Comparison of ENCODE assay signal across 14 cellular contexts in the genomic region with DNA sequence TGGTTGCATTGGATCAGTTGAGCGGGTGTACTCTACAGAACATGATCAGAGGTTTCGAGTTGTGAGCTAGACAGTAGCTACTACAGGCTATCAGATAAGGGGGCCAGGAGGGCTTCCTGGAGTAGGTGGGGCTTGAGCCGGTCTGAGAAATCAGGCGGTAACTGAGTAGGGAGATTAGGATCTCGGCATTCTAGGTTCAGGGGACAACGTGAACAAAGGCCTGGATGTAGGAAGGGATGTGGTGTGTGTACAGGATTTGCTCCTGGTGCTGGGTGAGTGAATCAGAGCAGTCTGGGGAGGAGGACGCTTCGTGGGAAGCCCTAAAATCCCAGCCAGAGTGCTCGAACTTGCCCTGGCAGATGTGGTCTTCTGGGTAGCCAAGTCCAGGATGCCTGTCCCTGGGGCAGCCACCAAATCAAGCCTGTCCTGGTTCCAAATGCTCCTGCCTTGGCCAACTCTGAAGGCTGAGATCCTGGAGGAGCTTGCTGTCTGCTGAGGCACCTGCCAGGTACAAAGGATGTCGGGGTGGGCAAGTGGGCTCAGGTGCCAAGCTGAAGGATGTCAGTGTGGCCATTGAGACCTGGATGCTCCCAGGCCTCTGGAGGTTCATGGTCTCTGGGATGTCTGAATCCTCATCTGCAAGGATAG. TPM values are rescaled to one million over a fixed set of nuclear protein-coding genes. Genes with fewer than 3 reads are reported as not detected.
DNase-seq lines count a peak whose midpoint lies in the region; ATAC-seq and TF ChIP-seq lines count a peak whose summit lies in the region.
"Had no signal": no experiment of that assay in that cellular context is flagged by ENCODE, and none has a peak within 500 bp of the region (broad histone marks: within the 10 kb centered on the region; RNA-seq: fewer than 3 reads in every experiment).

No MANE protein-coding gene starts in this region.

- no peak overlapping the region for H4K8ac ChIP-seq in mesendoderm (ENCODE audit: low read depth, low read length)

- peak overlapping the region; percentile 60 for H3K4me3 Mint-ChIP-seq in activated T-helper 17 cell treated with anti-CD3 and anti-CD28 coated beads, Interleukin-2, amount 50 U/mL, for 72 hours
- H3K4me3 Mint-ChIP-seq in chondrocyte (ENCODE audit: unreplicated experiment): no peak overlapping the region

- no peak overlapping the region for H3K4me3 ChIP-seq in BLaER1 treated with 17β-estradiol and CSF1 and Interleukin-3, amounts not matched to agents 10 nM and 100 nM
- no peak overlapping the region for H3K4me3 ChIP-seq in HEK293 (ENCODE audit: low read depth, low read length)
- H3K4me3 ChIP-seq in mesendoderm (ENCODE audit: low read length): no peak overlapping the region
- H3K4me3 ChIP-seq in ascending aorta: peak overlapping the region in 1 of 2 donors; percentile 47
- H3K4me3 ChIP-seq: mucosa of descending colon had no signal

- no peak overlapping the region for H2BK120ac ChIP-seq in mesendoderm (ENCODE audit: low read depth, low read length)

- H3K27me3 Mint-ChIP-seq in activated T-helper 17 cell treated with anti-CD3 and anti-CD28 coated beads, Interleukin-2, amount 50 U/mL, for 72 hours: peaks cover 40% of the 10 kb centered on the region
- H3K27me3 Mint-ChIP-seq in chondrocyte (ENCODE audit: low read depth): no peaks in the 10 kb centered on the region

- H3K9ac ChIP-seq in BLaER1 treated with 17β-estradiol and CSF1 and Interleukin-3, amounts not matched to agents 10 nM and 100 nM: peak overlapping the region in 1 of 11 experiments; percentile 41; a peak in 1 of 22 replicates
- no peak overlapping the region for H3K9ac ChIP-seq in mesendoderm (ENCODE audit: low read length)

- peaks cover 23 to 39% (median 28%) of the 10 kb centered on the region in 11 experiments for H3K27me3 ChIP-seq in BLaER1 treated with 17β-estradiol and CSF1 and Interleukin-3, amounts not matched to agents 10 nM and 100 nM
- H3K27me3 ChIP-seq in mesendoderm (ENCODE audit: insufficient read depth, low read length, poor library complexity) (no peaks in the 10 kb centered on the region), ascending aorta (no peaks in the 10 kb centered on the region)
- H3K27me3 ChIP-seq: sigmoid colon had no signal

- H3K4me1 Mint-ChIP-seq in activated T-helper 17 cell treated with anti-CD3 and anti-CD28 coated beads, Interleukin-2, amount 50 U/mL, for 72 hours: peaks cover 6% of the 10 kb centered on the region
- peaks cover 55% of the 10 kb centered on the region for H3K4me1 Mint-ChIP-seq in chondrocyte (ENCODE audit: low read depth)

- no peak overlapping the region for H4K5ac ChIP-seq in mesendoderm (ENCODE audit: low read length)

- DNase-seq in mesendoderm (peak; percentile 55), chondrocyte (ENCODE audit: low spot score) (no peak), ascending aorta (ENCODE audit: low spot score in 2 of 2) (no peak), NCI-H774 (lab: John Stamatoyannopoulos, UW) (no peak), NCI-H1417 (lab: John Stamatoyannopoulos, UW) (no peak)

- CTCF ChIA-PET in HEK293 (lab: Yijun Ruan, JAX): interaction anchor here (0.7 to 9.9 kb wide), 32 partner anchors 8 to 1263 kb away, joined by 3 to 212 read pairs (median 4); a partner anchor contains a TSS

- H3K79me1 ChIP-seq in mesendoderm (ENCODE audit: low read length): no peaks in the 10 kb centered on the region

- H3K4me1 ChIP-seq in BLaER1 treated with 17β-estradiol and CSF1 and Interleukin-3, amounts not matched to agents 10 nM and 100 nM: peaks cover 9 to 30% (median 18%) of the 10 kb centered on the region in 10 experiments
- H3K4me1 ChIP-seq in HEK293 (ENCODE audit: control insufficient read depth, insufficient read depth, low read length) (peaks cover 4% of the 10 kb centered on the region; the same call in 1 of the 2 replicates), mesendoderm (ENCODE audit: control insufficient read depth, low read depth, low read length) (no peaks in the 10 kb centered on the region), ascending aorta (no peaks in the 10 kb centered on the region)

- WGBS in mesendoderm (ENCODE audit: extremely low coverage, insufficient coverage, low lambda C conversion rate): no CpG with 5 or more reads among the region's 10 CpGs

- no peaks in the 10 kb centered on the region for H3K79me2 ChIP-seq in mesendoderm (ENCODE audit: control insufficient read depth, insufficient read depth, low read length)

- H2AK5ac ChIP-seq in mesendoderm (ENCODE audit: low read length): no peak overlapping the region

- no peaks in the 10 kb centered on the region; a peak in 1 of 22 replicates for H4K20me1 ChIP-seq in BLaER1 treated with 17β-estradiol and CSF1 and Interleukin-3, amounts not matched to agents 10 nM and 100 nM

- intact Hi-C loops in ascending aorta (cut with DNase I): loop anchor here (1.0 to 5.0 kb wide), 3 partner anchors 38 to 279 kb away; no protein-coding TSS in a partner anchor

- H3K27ac ChIP-seq in BLaER1 treated with 17β-estradiol and CSF1 and Interleukin-3, amounts not matched to agents 10 nM and 100 nM: no peak overlapping the region
- H3K27ac ChIP-seq in HEK293 (ENCODE audit: extremely low read depth, low read depth, low read length) (no peak overlapping the region), mesendoderm (ENCODE audit: low read depth, low read length) (no peak overlapping the region), ascending aorta (no peak overlapping the region)
- H3K27ac ChIP-seq: sigmoid colon had no signal

- no peaks in the 10 kb centered on the region for H3K9me3 Mint-ChIP-seq in activated T-helper 17 cell treated with anti-CD3 and anti-CD28 coated beads, Interleukin-2, amount 50 U/mL, for 72 hours
- no peaks in the 10 kb centered on the region for H3K9me3 Mint-ChIP-seq in chondrocyte (ENCODE audit: low read depth)
- H3K9me3 Mint-ChIP-seq: activated naive CD8-positive, alpha-beta T cell treated with anti-CD3 and anti-CD28 coated beads, Interleukin-2, amount 50 U/mL, for 24 hours had no signal

- no peak for ATAC-seq in activated T-helper 17 cell treated with anti-CD3 and anti-CD28 coated beads, Interleukin-2, amount 50 U/mL, for 72 hours (replicated peaks)

- peak overlapping the region; percentile 66 to 86 (median 75) for H3K4me2 ChIP-seq in BLaER1 treated with 17β-estradiol and CSF1 and Interleukin-3, amounts not matched to agents 10 nM and 100 nM
- no peak overlapping the region for H3K4me2 ChIP-seq in mesendoderm (ENCODE audit: low read length)

- no peaks in the 10 kb centered on the region for H3K36me3 ChIP-seq in BLaER1 treated with 17β-estradiol and CSF1 and Interleukin-3, amounts not matched to agents 10 nM and 100 nM
- H3K36me3 ChIP-seq in HEK293 (ENCODE audit: control insufficient read depth in 2 of 2, insufficient read depth in 1 of 2, low read length in 2 of 2) (no peaks in the 10 kb centered on the region), mesendoderm (ENCODE audit: control insufficient read depth, insufficient read depth, low read length) (no peaks in the 10 kb centered on the region), ascending aorta (no peaks in the 10 kb centered on the region)
- H3K36me3 ChIP-seq: sigmoid colon had no signal

- no peak overlapping the region for H3K27ac Mint-ChIP-seq in activated T-helper 17 cell treated with anti-CD3 and anti-CD28 coated beads, Interleukin-2, amount 50 U/mL, for 72 hours
- H3K27ac Mint-ChIP-seq in chondrocyte (ENCODE audit: unreplicated experiment): no peak overlapping the region
- H3K27ac Mint-ChIP-seq: activated naive CD8-positive, alpha-beta T cell treated with anti-CD3 and anti-CD28 coated beads, Interleukin-2, amount 50 U/mL, for 24 hours had no signal

- H3K56ac ChIP-seq in mesendoderm (ENCODE audit: low read length): no peak overlapping the region

- no peaks in the 10 kb centered on the region for H3K36me3 Mint-ChIP-seq in activated T-helper 17 cell treated with anti-CD3 and anti-CD28 coated beads, Interleukin-2, amount 50 U/mL, for 72 hours (ENCODE audit: low read depth)
- no peaks in the 10 kb centered on the region for H3K36me3 Mint-ChIP-seq in chondrocyte (ENCODE audit: low read depth)

- no peak overlapping the region for H2BK15ac ChIP-seq in mesendoderm (replicated peaks; ENCODE audit: low read depth)

- POLR2A ChIA-PET in HEK293 (lab: Yijun Ruan, JAX): interaction anchor here (3.0 to 6.7 kb wide), 2 partner anchors 22 to 35 kb away, joined by 20 to 60 read pairs; a partner anchor contains a TSS

- H2BK5ac ChIP-seq in mesendoderm (ENCODE audit: low read length): no peak overlapping the region

- TF ChIP-seq CTCF in HEK293 (tag by site-specific recombination; IDR thresholded peaks at IDR 0.05) (no peak), chondrocyte (IDR thresholded peaks at IDR 0.05) (no peak), ascending aorta (IDR thresholded peaks at IDR 0.05) (no peak)

- H3K23ac ChIP-seq in mesendoderm (ENCODE audit: low read length): peak overlapping the region; percentile 84

- H3K18ac ChIP-seq in mesendoderm (ENCODE audit: low read length): no peak overlapping the region

- H3K9me3 ChIP-seq in BLaER1 treated with 17β-estradiol and CSF1 and Interleukin-3, amounts not matched to agents 10 nM and 100 nM (replicated peaks in 1 of 11): no peaks in the 10 kb centered on the region
- H3K9me3 ChIP-seq in HEK293 (ENCODE audit: control insufficient read depth, insufficient read depth, low read depth, low read length) (no peaks in the 10 kb centered on the region), ascending aorta (no peaks in the 10 kb centered on the region)
- H3K9me3 ChIP-seq: mucosa of descending colon, sigmoid colon had no signal

- H3K4ac ChIP-seq in mesendoderm (ENCODE audit: low read depth, low read length): no peak overlapping the region

TF ChIP-seq in HEK293, 187 proteins besides CTCF, POLR2A, EP300 and RAD21:
- TF ChIP-seq ZNF624 (tag by site-specific recombination; IDR thresholded peaks at IDR 0.05) (no peak), ZNF341 (tag by site-specific recombination; IDR thresholded peaks at IDR 0.05; ENCODE audit: low read depth) (peak; percentile 57), ZSCAN30 (tag by site-specific recombination; IDR thresholded peaks at IDR 0.05) (no peak)

RNA-seq across cellular contexts. Expression of a gene that starts 33.4 kb away (rescaled TPM):
- 1 to 10 TPM; 4.3 to 6.2 TPM for total RNA-seq in activated T-helper 17 cell treated with anti-CD3 and anti-CD28 coated beads, Interleukin-2, amount 50 U/mL, for 72 hours
- 23.3 TPM for polyA plus RNA-seq in mesendoderm (2013, experiment 1 of 2)
- polyA plus RNA-seq in mesendoderm (2013, experiment 2 of 2): 24.9 TPM
- total RNA-seq in chondrocyte: 321 to 1,121 TPM (median 1,110 TPM) in 3 replicates
- 2.0 TPM for total RNA-seq in ascending aorta

RNA-seq across cellular contexts. Expression of a gene that starts 59.8 kb away (rescaled TPM):
- total RNA-seq in activated T-helper 17 cell treated with anti-CD3 and anti-CD28 coated beads, Interleukin-2, amount 50 U/mL, for 72 hours: not detected
- polyA plus RNA-seq in mesendoderm (2013, experiment 1 of 2): 0.44 TPM
- polyA plus RNA-seq in mesendoderm (2013, experiment 2 of 2): 0.32 TPM
- 14.8 to 23.7 TPM (median 15.4 TPM) in 3 replicates for total RNA-seq in chondrocyte
- total RNA-seq in ascending aorta: not detected
- total RNA-seq: left colon, mucosa of descending colon, occipital lobe, sigmoid colon, temporal lobe had no signal

Comparison
In these comparisons a context has a peak if more than half of its experiments do, and no peak if none do; other contexts are left out.
1. RNA of a gene that starts 33.4 kb away (total RNA-seq): 321 to 1,121 TPM in chondrocyte; 4.3 to 6.2 TPM in activated T-helper 17 cell treated with anti-CD3 and anti-CD28 coated beads, Interleukin-2, amount 50 U/mL, for 72 hours and 2.0 TPM in ascending aorta (single experiment); every median in the first group is over 10 times any median in the second.
2. RNA of a gene that starts 59.8 kb away (total RNA-seq): 14.8 to 23.7 TPM in chondrocyte; not detected in activated T-helper 17 cell treated with anti-CD3 and anti-CD28 coated beads, Interleukin-2, amount 50 U/mL, for 72 hours and not detected in ascending aorta (single experiment); every median in the first group is over 10 times any median in the second.